In genomic region chr9:106534800-106535199, GRCh38 we compare ENCODE assay signal across 3 cellular contexts.
TF ChIP-seq lines count a peak whose summit lies in the region.

No MANE protein-coding gene starts in this region.

TF ChIP-seq in GM23338, 12 proteins besides CTCF, POLR2A, EP300 and RAD21 (continues in another document):
- no peak for TF ChIP-seq JUNB (IDR thresholded peaks at IDR 0.05; ENCODE audit: unreplicated experiment)
- TF ChIP-seq ZNF331 (CRISPR knock-in tag; IDR thresholded peaks at IDR 0.05; ENCODE audit: low read depth), result no peak
- no peak for TF ChIP-seq REST (IDR thresholded peaks at IDR 0.05; ENCODE audit: unreplicated experiment)
- TF ChIP-seq EZH2 (IDR thresholded peaks at IDR 0.05; ENCODE audit: low read depth, unreplicated experiment), result no peak
- TF ChIP-seq CREB1 (CRISPR knock-in tag; IDR thresholded peaks at IDR 0.05; ENCODE audit: low read depth), result no peak

TF ChIP-seq in GM12878, 131 proteins besides CTCF, POLR2A, EP300 and RAD21 (continued from another document):
- TF ChIP-seq BACH1 (IDR thresholded peaks at IDR 0.05; ENCODE audit: borderline replicate concordance) (no peak), NKRF (conservative IDR thresholded peaks at IDR 0.05) (no peak), ZBED1 (IDR thresholded peaks at IDR 0.05; ENCODE audit: borderline replicate concordance) (no peak), CBX5 (IDR thresholded peaks at IDR 0.05; ENCODE audit: low read depth) (no peak), HDGF (IDR thresholded peaks at IDR 0.05) (no peak), MTA2 (IDR thresholded peaks at IDR 0.05; ENCODE audit: low read depth) (peak; percentile 51; the same call in 1 of the 2 replicates), IKZF1 (conservative IDR thresholded peaks at IDR 0.05) (0 out of 2 replicates have a peak, but pooled peaks have one; percentile 19), POLR2AphosphoS2 (IDR thresholded peaks at IDR 0.05; ENCODE audit: low read depth, low read length) (no peak), SMARCA5 (IDR thresholded peaks at IDR 0.05) (no peak), SIN3A (IDR thresholded peaks at IDR 0.05; ENCODE audit: low read depth, low read length) (no peak), PBX3 (IDR thresholded peaks at IDR 0.05; ENCODE audit: insufficient replicate concordance, low read depth, low read length) (no peak), SKIL (IDR thresholded peaks at IDR 0.05; ENCODE audit: low read depth, poor library complexity, severe bottlenecking) (no peak)

TF ChIP-seq in GM12891, 5 proteins besides CTCF, POLR2A, EP300 and RAD21:
- TF ChIP-seq POU2F2 (IDR thresholded peaks at IDR 0.05; ENCODE audit: low read depth, low read length) (no peak), PAX5 (IDR thresholded peaks at IDR 0.05; ENCODE audit: insufficient read depth, low read length, severe bottlenecking) (no peak), SPI1 (IDR thresholded peaks at IDR 0.05; ENCODE audit: low read depth, low read length) (no peak), POLR2AphosphoS5 (IDR thresholded peaks at IDR 0.05; ENCODE audit: low read depth, low read length) (no peak), TAF1 (IDR thresholded peaks at IDR 0.05; ENCODE audit: low read depth, low read length) (no peak)
TF ChIP-seq in GM12891: peak in this region for 0.
